Comparison of ENCODE assay signal across 8 cellular contexts in genomic region chr16:14974656-14975417, GRCh38. TPM values are rescaled to one million over a fixed set of nuclear protein-coding genes. Genes with fewer than 3 reads are reported as not detected.
A peak's percentile ranks its signal among the peaks of the same experiment; 100 is the strongest.
DNase-seq lines count a peak whose midpoint lies in the region; ATAC-seq and TF ChIP-seq lines count a peak whose summit lies in the region.
"Not testable (repeated sequence)": the region's sequence is repeated elsewhere in the genome, so short reads cannot be mapped to it uniquely, and the experiment has no call there.

A gene with protein sequence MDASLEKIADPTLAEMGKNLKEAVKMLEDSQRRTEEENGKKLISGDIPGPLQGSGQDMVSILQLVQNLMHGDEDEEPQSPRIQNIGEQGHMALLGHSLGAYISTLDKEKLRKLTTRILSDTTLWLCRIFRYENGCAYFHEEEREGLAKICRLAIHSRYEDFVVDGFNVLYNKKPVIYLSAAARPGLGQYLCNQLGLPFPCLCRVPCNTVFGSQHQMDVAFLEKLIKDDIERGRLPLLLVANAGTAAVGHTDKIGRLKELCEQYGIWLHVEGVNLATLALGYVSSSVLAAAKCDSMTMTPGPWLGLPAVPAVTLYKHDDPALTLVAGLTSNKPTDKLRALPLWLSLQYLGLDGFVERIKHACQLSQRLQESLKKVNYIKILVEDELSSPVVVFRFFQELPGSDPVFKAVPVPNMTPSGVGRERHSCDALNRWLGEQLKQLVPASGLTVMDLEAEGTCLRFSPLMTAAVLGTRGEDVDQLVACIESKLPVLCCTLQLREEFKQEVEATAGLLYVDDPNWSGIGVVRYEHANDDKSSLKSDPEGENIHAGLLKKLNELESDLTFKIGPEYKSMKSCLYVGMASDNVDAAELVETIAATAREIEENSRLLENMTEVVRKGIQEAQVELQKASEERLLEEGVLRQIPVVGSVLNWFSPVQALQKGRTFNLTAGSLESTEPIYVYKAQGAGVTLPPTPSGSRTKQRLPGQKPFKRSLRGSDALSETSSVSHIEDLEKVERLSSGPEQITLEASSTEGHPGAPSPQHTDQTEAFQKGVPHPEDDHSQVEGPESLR (plus strand): TSS chr16:14975026. CDS start chr16:14975200, 174 bp downstream.

- TF ChIP-seq CTCF in Peyer's patch (IDR thresholded peaks at IDR 0.05), result peak in 4 of 6 experiments; percentile 7 to 19 (median 15)
- TF ChIP-seq CTCF in esophagus muscularis mucosa (IDR thresholded peaks at IDR 0.05), result not testable (repeated sequence)

- peak; percentile 91 for DNase-seq in DMS79 (lab: John Stamatoyannopoulos, UW)
- peak; percentile 89 to 99 (median 98) for DNase-seq in Peyer's patch
- DNase-seq in activated T-cell treated with anti-CD3 and anti-CD28 coated beads, Interleukin-2, amount 50 U/mL, for 48 hours, result peak; percentile 99 to 100
- peak; percentile 98 for DNase-seq in esophagus muscularis mucosa (ENCODE audit: extremely low spot score)
- DNase-seq in stimulated activated CD8-positive, alpha-beta memory T cell treated with anti-CD3 and anti-CD28 coated beads, Interleukin-7, amount 100 ng/mL, for 24 hours (ENCODE audit: low read depth), result peak; percentile 87

- H3K36me3 ChIP-seq in KOPT-K1 (ENCODE audit: insufficient read depth, low read length); Peyer's patch; muscle layer of duodenum (ENCODE audit: control insufficient read depth in 1 of 2, insufficient read depth in 2 of 2, low read length in 2 of 2): not testable (repeated sequence)
- H3K36me3 ChIP-seq in esophagus muscularis mucosa, result peaks cover 0 to 20% (median 0%) of the 10 kb centered on the region in 4 donors

- H3K4me3 ChIP-seq in Peyer's patch (peak within 1 kb of the TSS; percentile 68 to 98 (median 82)), esophagus muscularis mucosa (peak within 1 kb of the TSS; percentile 68 to 95 (median 83)), muscle layer of duodenum (ENCODE audit: low read depth in 1 of 2, low read length in 2 of 2) (peak within 1 kb of the TSS; percentile 74 to 92)

- peak; percentile 89 for ATAC-seq in GM21786 (IDR thresholded peaks at IDR 0.05; ENCODE audit: unreplicated experiment)

- H3K9me3 ChIP-seq in KOPT-K1 (ENCODE audit: insufficient read depth, low read length, poor library complexity, severe bottlenecking); Peyer's patch; esophagus muscularis mucosa; muscle layer of duodenum (ENCODE audit: control insufficient read depth in 1 of 2, low read length in 2 of 2): not testable (repeated sequence)

- TF ChIP-seq POLR2A in Peyer's patch (IDR thresholded peaks at IDR 0.05) (peak; percentile 91 to 98), esophagus muscularis mucosa (IDR thresholded peaks at IDR 0.05; ENCODE audit: low read depth) (peak; percentile 63)

- H3K27ac ChIP-seq in KOPT-K1 (ENCODE audit: low read depth, low read length, poor library complexity, severe bottlenecking) (peak within 1 kb of the TSS; percentile 54), Peyer's patch (peak within 1 kb of the TSS; percentile 88 to 98 (median 94)), esophagus muscularis mucosa (replicated peaks in 1 of 4) (peak within 1 kb of the TSS; percentile 88 to 95 (median 94)), muscle layer of duodenum (ENCODE audit: low read length) (peak within 1 kb of the TSS; percentile 79)

- not testable (repeated sequence) for TF ChIP-seq EP300 in esophagus muscularis mucosa (IDR thresholded peaks at IDR 0.05)

- H3K27me3 ChIP-seq in Peyer's patch; esophagus muscularis mucosa; muscle layer of duodenum (ENCODE audit: low read depth, low read length): not testable (repeated sequence)

- H3K4me1 ChIP-seq in Peyer's patch (peaks cover 0 to 33% (median 4%) of the 10 kb centered on the region in 4 donors), esophagus muscularis mucosa (peaks cover 10 to 29% (median 21%) of the 10 kb centered on the region in 4 donors), muscle layer of duodenum (ENCODE audit: control insufficient read depth in 1 of 2, insufficient read depth in 2 of 2, low read length in 2 of 2) (peaks cover 0 to 12% of the 10 kb centered on the region in 2 donors)

- intact Hi-C loops in esophagus muscularis mucosa (cut with DNase I), result not testable (repeated sequence)

- WGBS in esophagus muscularis mucosa, result 0% methylated on average over 12 of the region's 74 CpGs

RNA-seq across cellular contexts. Expression of the gene that starts here (rescaled TPM):
- 100 to 1,000 TPM; 131 to 247 (median 201) TPM for total RNA-seq in Peyer's patch
- 10 to 100 TPM; 74.3 to 91.3 (median 85.9) TPM for total RNA-seq in esophagus muscularis mucosa

Comparison
In these comparisons a context has a peak if more than half of its experiments do, and no peak if none do; other contexts are left out.
1. Peak in every context shown above with its lines: DNase-seq, ATAC-seq, H3K4me3 ChIP-seq and H3K27ac ChIP-seq.